Comparison of ENCODE assay signal across 8 cellular contexts in genomic region chr12:66303316-66303804, GRCh38. TPM values are rescaled to one million over a fixed set of nuclear protein-coding genes. Genes with fewer than 3 reads are reported as not detected.
DNase-seq lines count a peak whose midpoint lies in the region; ATAC-seq and TF ChIP-seq lines count a peak whose summit lies in the region.
"Not testable (repeated sequence)": the region's sequence is repeated elsewhere in the genome, so short reads cannot be mapped to it uniquely, and the experiment has no call there.

No MANE protein-coding gene starts in this region.

- H3K4ac ChIP-seq in IMR-90 (ENCODE audit: low read depth, low read length): not testable (repeated sequence)

- H3K9me3 Mint-ChIP-seq in activated CD4-positive, alpha-beta T cell treated with anti-CD3 and anti-CD28 coated beads, Interleukin-2, amount 10 ng/mL, durations not matched to agents 7 days and 5 days; chondrocyte (ENCODE audit: low read depth); stimulated activated memory B cell treated with anti-CD40 and anti-IgM and Interleukin-4, amounts not matched to agents 10 μg/mL and 1 μg/mL and 100 μg/mL, for 72 hours: not testable (repeated sequence)

- H3K4me2 ChIP-seq in IMR-90 (ENCODE audit: low read depth, low read length): peak overlapping the region; percentile 47

- CTCF ChIA-PET in IMR-90 (lab: Yijun Ruan, JAX): interaction anchor here (1.6 kb wide), 1 partner anchor 33 kb away, joined by 4 read pairs; no protein-coding TSS in a partner anchor
- CTCF ChIA-PET in activated CD4-positive, alpha-beta T cell treated with anti-CD3 and anti-CD28 coated beads, Interleukin-2, amount 10 ng/mL, durations not matched to agents 7 days and 5 days (lab: Charles Lee): interaction anchor here (1.4 to 3.7 kb wide), 4 partner anchors 8 to 34 kb away, joined by 8 to 14 read pairs (median 8); no protein-coding TSS in a partner anchor

- not testable (repeated sequence) for BruUV-seq in IMR-90 (replicated peaks; lab: Mats Ljungman, UMichigan)

- TF ChIP-seq CTCF in IMR-90 (conservative IDR thresholded peaks at IDR 0.05; ENCODE audit: low read depth, low read length); chondrocyte (IDR thresholded peaks at IDR 0.05); lower lobe of right lung (IDR thresholded peaks at IDR 0.05): not testable (repeated sequence)

- not testable (repeated sequence) for H3K27me3 Mint-ChIP-seq in activated CD4-positive, alpha-beta T cell treated with anti-CD3 and anti-CD28 coated beads, Interleukin-2, amount 10 ng/mL, durations not matched to agents 7 days and 5 days; stimulated activated memory B cell treated with anti-CD40 and anti-IgM and Interleukin-4, amounts not matched to agents 10 μg/mL and 1 μg/mL and 100 μg/mL, for 72 hours
- H3K27me3 Mint-ChIP-seq in chondrocyte (ENCODE audit: low read depth): peaks cover 21% of the 10 kb centered on the region

- in situ Hi-C loops in IMR-90 (cut with MboI; ENCODE audit: low sequenced_read_pairs): not testable (repeated sequence)

- not testable (repeated sequence) for H2AK9ac ChIP-seq in IMR-90 (replicated peaks; ENCODE audit: low read depth, low read length, poor library complexity)

- H3K23ac ChIP-seq in IMR-90 (ENCODE audit: low read depth, low read length): not testable (repeated sequence)

- ATAC-seq in GM19372 (IDR thresholded peaks at IDR 0.05; ENCODE audit: low read depth, unreplicated experiment) (peak; percentile 33), HG02840 (IDR thresholded peaks at IDR 0.05; ENCODE audit: low FRiP score, unreplicated experiment) (peak; percentile 40)
- ATAC-seq in IMR-90 (ENCODE audit: low read depth); lower lobe of right lung; stimulated activated memory B cell treated with anti-CD40 and anti-IgM and Interleukin-4, amounts not matched to agents 10 μg/mL and 1 μg/mL and 100 μg/mL, for 72 hours: not testable (repeated sequence)

- not testable (repeated sequence) for H3K4me3 ChIP-seq in IMR-90 (ENCODE audit: insufficient read depth, low read depth, low read length)
- H3K4me3 ChIP-seq in lower lobe of right lung: peak overlapping the region; percentile 89

- H3K18ac ChIP-seq in IMR-90 (ENCODE audit: low read depth, low read length): not testable (repeated sequence)

- not testable (repeated sequence) for H3K14ac ChIP-seq in IMR-90 (replicated peaks; ENCODE audit: low read depth, low read length)

- not testable (repeated sequence) for H2BK20ac ChIP-seq in IMR-90 (ENCODE audit: low read depth, low read length)

- H4K8ac ChIP-seq in IMR-90 (ENCODE audit: low read depth in 2 of 2, low read length in 2 of 2): not testable (repeated sequence)

- peak overlapping the region; percentile 98 for H3K27ac Mint-ChIP-seq in activated CD4-positive, alpha-beta T cell treated with anti-CD3 and anti-CD28 coated beads, Interleukin-2, amount 10 ng/mL, durations not matched to agents 7 days and 5 days
- H3K27ac Mint-ChIP-seq in chondrocyte (ENCODE audit: unreplicated experiment): not testable (repeated sequence)
- H3K27ac Mint-ChIP-seq in stimulated activated memory B cell treated with anti-CD40 and anti-IgM and Interleukin-4, amounts not matched to agents 10 μg/mL and 1 μg/mL and 100 μg/mL, for 72 hours: peak overlapping the region; percentile 96

- H3K9me3 ChIP-seq in IMR-90 (ENCODE audit: control insufficient read depth, insufficient read depth, low read length); lower lobe of right lung: not testable (repeated sequence)

- H3K9ac ChIP-seq in IMR-90 (ENCODE audit: low read depth, low read length): not testable (repeated sequence)

- peak overlapping the region; percentile 99 for H3K4me3 Mint-ChIP-seq in activated CD4-positive, alpha-beta T cell treated with anti-CD3 and anti-CD28 coated beads, Interleukin-2, amount 10 ng/mL, durations not matched to agents 7 days and 5 days
- peak overlapping the region; percentile 98 for H3K4me3 Mint-ChIP-seq in chondrocyte (ENCODE audit: unreplicated experiment)
- H3K4me3 Mint-ChIP-seq in stimulated activated memory B cell treated with anti-CD40 and anti-IgM and Interleukin-4, amounts not matched to agents 10 μg/mL and 1 μg/mL and 100 μg/mL, for 72 hours: peak overlapping the region; percentile 100

- H3K27ac ChIP-seq in IMR-90 (ENCODE audit: insufficient read depth, low read length); lower lobe of right lung: not testable (repeated sequence)

- H2BK15ac ChIP-seq in IMR-90 (ENCODE audit: low read depth, low read length): not testable (repeated sequence)

- not testable (repeated sequence) for H3K36me3 ChIP-seq in IMR-90 (ENCODE audit: control insufficient read depth, insufficient read depth, low read length); lower lobe of right lung

- H4K20me1 ChIP-seq in IMR-90 (ENCODE audit: insufficient read depth, low read length): not testable (repeated sequence)

- H2BK5ac ChIP-seq in IMR-90 (ENCODE audit: low read depth, low read length, poor library complexity, severe bottlenecking): not testable (repeated sequence)

- not testable (repeated sequence) for H3K4me1 ChIP-seq in IMR-90 (ENCODE audit: control insufficient read depth, insufficient read depth, low read length)
- H3K4me1 ChIP-seq in lower lobe of right lung: peaks cover 20% of the 10 kb centered on the region

- TF ChIP-seq POLR2A in IMR-90 (IDR thresholded peaks at IDR 0.05; ENCODE audit: low read depth, low read length): not testable (repeated sequence)

- dilution Hi-C loops in IMR-90 (cut with HindIII; ENCODE audit: low sequenced_read_pairs, unreplicated experiment): not testable (repeated sequence)

- not testable (repeated sequence) for H3K56ac ChIP-seq in IMR-90 (ENCODE audit: extremely low read depth, insufficient read depth, low read length)

- H2AFZ ChIP-seq in IMR-90 (replicated peaks; ENCODE audit: low read length, poor library complexity): not testable (repeated sequence)

- TF ChIP-seq RAD21 in IMR-90 (IDR thresholded peaks at IDR 0.05; ENCODE audit: low read length): not testable (repeated sequence)

- 88% methylated on average over 5 of the region's 14 CpGs; no CpG with 5 or more reads in 1 of the 2 experiments for whole genome bisulfite sequencing in IMR-90 (ENCODE audit: extremely low coverage in 2 of 2, insufficient read length in 1 of 2), 2 experiments

- peaks cover 46% of the 10 kb centered on the region for H3K36me3 Mint-ChIP-seq in activated CD4-positive, alpha-beta T cell treated with anti-CD3 and anti-CD28 coated beads, Interleukin-2, amount 10 ng/mL, durations not matched to agents 7 days and 5 days (ENCODE audit: low read depth)
- H3K36me3 Mint-ChIP-seq in chondrocyte (ENCODE audit: low read depth): not testable (repeated sequence)
- H3K36me3 Mint-ChIP-seq in stimulated activated memory B cell treated with anti-CD40 and anti-IgM and Interleukin-4, amounts not matched to agents 10 μg/mL and 1 μg/mL and 100 μg/mL, for 72 hours: peaks cover 28% of the 10 kb centered on the region

- DNase-seq in DMS53 (lab: John Stamatoyannopoulos, UW): peak; percentile 13
- DNase-seq in IMR-90; chondrocyte (ENCODE audit: low spot score); lower lobe of right lung: not testable (repeated sequence)
- DNase-seq in activated CD4-positive, alpha-beta T cell treated with anti-CD3 and anti-CD28 coated beads, Interleukin-2, amount 10 ng/mL, durations not matched to agents 7 days and 5 days: peak; percentile 35

- H2BK120ac ChIP-seq in IMR-90 (ENCODE audit: low read depth, low read length): not testable (repeated sequence)

- H3K4me1 Mint-ChIP-seq in activated CD4-positive, alpha-beta T cell treated with anti-CD3 and anti-CD28 coated beads, Interleukin-2, amount 10 ng/mL, durations not matched to agents 7 days and 5 days: peaks cover 56% of the 10 kb centered on the region
- H3K4me1 Mint-ChIP-seq in chondrocyte (ENCODE audit: low read depth): peaks cover 25% of the 10 kb centered on the region
- H3K4me1 Mint-ChIP-seq in stimulated activated memory B cell treated with anti-CD40 and anti-IgM and Interleukin-4, amounts not matched to agents 10 μg/mL and 1 μg/mL and 100 μg/mL, for 72 hours: peaks cover 30% of the 10 kb centered on the region

- H4K91ac ChIP-seq in IMR-90 (ENCODE audit: insufficient read depth, low read depth, low read length): not testable (repeated sequence)

- not testable (repeated sequence) for H4K5ac ChIP-seq in IMR-90 (ENCODE audit: low read depth, low read length)

- not testable (repeated sequence) for H3K79me1 ChIP-seq in IMR-90 (ENCODE audit: low read depth in 1 of 2, low read length in 2 of 2)

- POLR2A ChIA-PET in IMR-90 (lab: Charles Lee; ENCODE audit: unreplicated experiment): not testable (repeated sequence)
- POLR2A ChIA-PET in activated CD4-positive, alpha-beta T cell treated with anti-CD3 and anti-CD28 coated beads, Interleukin-2, amount 10 ng/mL, durations not matched to agents 7 days and 5 days (lab: Charles Lee): interaction anchor here (1.4 kb wide), 1 partner anchor 33 kb away, joined by 3 read pairs; no protein-coding TSS in a partner anchor

- not testable (repeated sequence) for H2AK5ac ChIP-seq in IMR-90 (ENCODE audit: low read depth, low read length)

- H3K9me1 ChIP-seq in IMR-90 (ENCODE audit: insufficient read depth, low read length): not testable (repeated sequence)

- intact Hi-C loops in IMR-90 (cut with micrococcal nuclease); lower lobe of right lung (cut with DNase I): not testable (repeated sequence)

- not testable (repeated sequence) for H3K27me3 ChIP-seq in IMR-90 (ENCODE audit: control insufficient read depth, insufficient read depth, low read length); lower lobe of right lung (ENCODE audit: low read depth)

RNA-seq across cellular contexts. Expression of gene HELB, which starts 1.1 kb away (rescaled TPM):
- total RNA-seq in IMR-90 (2012; rRNA removed) (2.9 and 3.6 TPM in 2 replicates), chondrocyte (1.5 to 2.9 TPM (median 2.3 TPM) in 3 replicates), lower lobe of right lung (6.4 TPM)
- 0.49 and 0.72 TPM in 2 replicates for polyA plus RNA-seq in IMR-90 (2012; rRNA removed)
- 0.16 and 0.22 TPM in 2 replicates for polyA plus RNA-seq in IMR-90 (2012; cell fraction: cytosol; rRNA removed)
- polyA plus RNA-seq in IMR-90 (2012; cell fraction: nucleus; rRNA removed; ENCODE audit: low replicate concordance): 0.39 and 2.5 TPM in 2 replicates
- 10 to 100 TPM; 42.3 to 43.3 TPM for total RNA-seq in activated CD4-positive, alpha-beta T cell treated with anti-CD3 and anti-CD28 coated beads, Interleukin-2, amount 10 ng/mL, durations not matched to agents 7 days and 5 days
